ENCODE assay signal across 2 cellular contexts in the genomic region with DNA sequence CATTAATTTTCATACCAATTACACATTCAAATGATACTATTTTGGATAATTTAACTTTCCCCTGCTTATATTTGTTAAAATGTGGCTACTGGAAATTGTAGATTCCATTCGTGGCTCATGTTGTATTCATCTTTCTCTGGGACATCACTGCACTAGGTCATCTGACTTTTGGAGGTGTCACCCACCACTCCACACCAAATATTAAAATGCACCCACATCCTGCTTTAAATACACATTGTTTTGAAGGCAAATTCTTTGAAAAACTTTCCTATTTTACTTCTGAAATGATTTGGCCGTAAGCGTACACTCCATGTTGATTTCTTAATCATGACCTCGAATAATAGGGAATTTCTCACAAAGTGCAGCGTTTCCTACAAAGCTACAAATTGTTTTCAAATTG.
TF ChIP-seq lines count a peak whose summit lies in the region.

No MANE protein-coding gene starts in this region.

TF ChIP-seq in HepG2, 621 proteins besides CTCF, POLR2A, EP300 and RAD21:
- TF ChIP-seq FOXC1 (CRISPR knock-in tag; IDR thresholded peaks at IDR 0.05; ENCODE audit: borderline replicate concordance): no peak
- no peak for TF ChIP-seq GATA4 (IDR thresholded peaks at IDR 0.05; ENCODE audit: borderline replicate concordance, low read depth)
- no peak for TF ChIP-seq PTBP1 (IDR thresholded peaks at IDR 0.05; ENCODE audit: low read depth, low read length, poor library complexity, severe bottlenecking)
- TF ChIP-seq DNMT3B (CRISPR knock-in tag; conservative IDR thresholded peaks at IDR 0.05): no peak
- no peak for TF ChIP-seq ZBTB42 (CRISPR knock-in tag; IDR thresholded peaks at IDR 0.05)
- TF ChIP-seq YEATS2 (CRISPR knock-in tag; IDR thresholded peaks at IDR 0.05; ENCODE audit: borderline replicate concordance): no peak
- TF ChIP-seq ZNF160 (CRISPR knock-in tag; IDR thresholded peaks at IDR 0.05): no peak
- TF ChIP-seq, protein P1, sequence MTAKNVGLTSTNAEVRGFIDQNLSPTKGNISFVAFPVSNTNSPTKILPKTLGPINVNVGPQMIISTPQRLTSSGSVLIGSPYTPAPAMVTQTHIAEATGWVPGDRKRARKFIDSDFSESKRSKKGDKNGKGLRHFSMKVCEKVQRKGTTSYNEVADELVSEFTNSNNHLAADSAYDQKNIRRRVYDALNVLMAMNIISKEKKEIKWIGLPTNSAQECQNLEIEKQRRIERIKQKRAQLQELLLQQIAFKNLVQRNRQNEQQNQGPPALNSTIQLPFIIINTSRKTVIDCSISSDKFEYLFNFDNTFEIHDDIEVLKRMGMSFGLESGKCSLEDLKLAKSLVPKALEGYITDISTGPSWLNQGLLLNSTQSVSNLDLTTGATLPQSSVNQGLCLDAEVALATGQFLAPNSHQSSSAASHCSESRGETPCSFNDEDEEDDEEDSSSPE (CRISPR knock-in tag; IDR thresholded peaks at IDR 0.05): no peak
- no peak for TF ChIP-seq GABPA (IDR thresholded peaks at IDR 0.05; ENCODE audit: low read depth, low read length)
- no peak for TF ChIP-seq GABPA (CRISPR knock-in tag; IDR thresholded peaks at IDR 0.05; ENCODE audit: low read depth)
- TF ChIP-seq, protein P2, sequence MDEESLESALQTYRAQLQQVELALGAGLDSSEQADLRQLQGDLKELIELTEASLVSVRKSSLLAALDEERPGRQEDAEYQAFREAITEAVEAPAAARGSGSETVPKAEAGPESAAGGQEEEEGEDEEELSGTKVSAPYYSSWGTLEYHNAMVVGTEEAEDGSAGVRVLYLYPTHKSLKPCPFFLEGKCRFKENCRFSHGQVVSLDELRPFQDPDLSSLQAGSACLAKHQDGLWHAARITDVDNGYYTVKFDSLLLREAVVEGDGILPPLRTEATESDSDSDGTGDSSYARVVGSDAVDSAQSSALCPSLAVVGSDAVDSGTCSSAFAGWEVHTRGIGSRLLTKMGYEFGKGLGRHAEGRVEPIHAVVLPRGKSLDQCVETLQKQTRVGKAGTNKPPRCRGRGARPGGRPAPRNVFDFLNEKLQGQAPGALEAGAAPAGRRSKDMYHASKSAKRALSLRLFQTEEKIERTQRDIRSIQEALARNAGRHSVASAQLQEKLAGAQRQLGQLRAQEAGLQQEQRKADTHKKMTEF (CRISPR knock-in tag; IDR thresholded peaks at IDR 0.05): no peak
- TF ChIP-seq KDM5B (CRISPR knock-in tag; IDR thresholded peaks at IDR 0.05; ENCODE audit: borderline replicate concordance): no peak

TF ChIP-seq in WTC11, 78 proteins besides CTCF, POLR2A, EP300 and RAD21:
- TF ChIP-seq SOX15 (CRISPR knock-in tag; IDR thresholded peaks at IDR 0.05): no peak
- TF ChIP-seq, protein P3, sequence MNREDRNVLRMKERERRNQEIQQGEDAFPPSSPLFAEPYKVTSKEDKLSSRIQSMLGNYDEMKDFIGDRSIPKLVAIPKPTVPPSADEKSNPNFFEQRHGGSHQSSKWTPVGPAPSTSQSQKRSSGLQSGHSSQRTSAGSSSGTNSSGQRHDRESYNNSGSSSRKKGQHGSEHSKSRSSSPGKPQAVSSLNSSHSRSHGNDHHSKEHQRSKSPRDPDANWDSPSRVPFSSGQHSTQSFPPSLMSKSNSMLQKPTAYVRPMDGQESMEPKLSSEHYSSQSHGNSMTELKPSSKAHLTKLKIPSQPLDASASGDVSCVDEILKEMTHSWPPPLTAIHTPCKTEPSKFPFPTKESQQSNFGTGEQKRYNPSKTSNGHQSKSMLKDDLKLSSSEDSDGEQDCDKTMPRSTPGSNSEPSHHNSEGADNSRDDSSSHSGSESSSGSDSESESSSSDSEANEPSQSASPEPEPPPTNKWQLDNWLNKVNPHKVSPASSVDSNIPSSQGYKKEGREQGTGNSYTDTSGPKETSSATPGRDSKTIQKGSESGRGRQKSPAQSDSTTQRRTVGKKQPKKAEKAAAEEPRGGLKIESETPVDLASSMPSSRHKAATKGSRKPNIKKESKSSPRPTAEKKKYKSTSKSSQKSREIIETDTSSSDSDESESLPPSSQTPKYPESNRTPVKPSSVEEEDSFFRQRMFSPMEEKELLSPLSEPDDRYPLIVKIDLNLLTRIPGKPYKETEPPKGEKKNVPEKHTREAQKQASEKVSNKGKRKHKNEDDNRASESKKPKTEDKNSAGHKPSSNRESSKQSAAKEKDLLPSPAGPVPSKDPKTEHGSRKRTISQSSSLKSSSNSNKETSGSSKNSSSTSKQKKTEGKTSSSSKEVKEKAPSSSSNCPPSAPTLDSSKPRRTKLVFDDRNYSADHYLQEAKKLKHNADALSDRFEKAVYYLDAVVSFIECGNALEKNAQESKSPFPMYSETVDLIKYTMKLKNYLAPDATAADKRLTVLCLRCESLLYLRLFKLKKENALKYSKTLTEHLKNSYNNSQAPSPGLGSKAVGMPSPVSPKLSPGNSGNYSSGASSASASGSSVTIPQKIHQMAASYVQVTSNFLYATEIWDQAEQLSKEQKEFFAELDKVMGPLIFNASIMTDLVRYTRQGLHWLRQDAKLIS (CRISPR knock-in tag; IDR thresholded peaks at IDR 0.05; ENCODE audit: borderline replicate concordance): no peak
- no peak for TF ChIP-seq NR3C1 (CRISPR knock-in tag; conservative IDR thresholded peaks at IDR 0.05; ENCODE audit: low read depth)
- TF ChIP-seq FOXK1 (CRISPR knock-in tag; IDR thresholded peaks at IDR 0.05): no peak
- no peak for TF ChIP-seq RORB (CRISPR knock-in tag; IDR thresholded peaks at IDR 0.05)
- TF ChIP-seq, protein P4, sequence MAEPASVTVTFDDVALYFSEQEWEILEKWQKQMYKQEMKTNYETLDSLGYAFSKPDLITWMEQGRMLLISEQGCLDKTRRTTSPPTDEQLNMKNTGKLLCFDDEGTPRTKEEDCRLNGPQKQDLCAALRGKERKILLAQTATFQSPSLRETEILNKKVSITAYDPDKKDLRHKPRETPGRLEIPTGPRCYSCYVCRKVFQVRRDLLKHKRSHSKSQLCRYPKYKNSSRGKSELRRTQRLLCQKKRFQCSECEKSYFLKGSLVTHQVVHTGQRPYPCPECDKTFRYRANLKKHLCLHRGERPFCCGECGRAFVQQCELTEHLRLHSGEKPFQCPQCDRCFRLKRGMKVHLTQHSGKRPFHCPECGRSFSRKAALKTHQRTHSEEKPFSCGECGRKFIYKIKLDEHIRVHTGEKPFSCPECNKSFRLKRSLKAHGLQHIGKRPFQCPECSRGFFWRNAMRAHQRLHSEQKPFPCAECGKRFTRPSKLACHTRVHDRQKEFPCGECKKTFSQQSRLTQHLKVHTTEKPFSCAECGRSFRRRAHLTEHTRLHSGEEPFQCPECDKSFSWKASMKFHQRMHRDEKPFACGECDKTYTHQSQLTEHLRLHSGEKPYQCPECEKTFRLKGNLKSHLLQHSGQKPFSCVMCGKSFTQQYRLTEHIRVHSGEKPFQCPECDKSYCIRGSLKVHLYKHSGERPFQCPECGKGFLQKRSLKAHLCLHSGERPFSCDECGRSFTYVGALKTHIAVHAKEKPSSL (CRISPR knock-in tag; conservative IDR thresholded peaks at IDR 0.05): no peak
- TF ChIP-seq, protein P5, sequence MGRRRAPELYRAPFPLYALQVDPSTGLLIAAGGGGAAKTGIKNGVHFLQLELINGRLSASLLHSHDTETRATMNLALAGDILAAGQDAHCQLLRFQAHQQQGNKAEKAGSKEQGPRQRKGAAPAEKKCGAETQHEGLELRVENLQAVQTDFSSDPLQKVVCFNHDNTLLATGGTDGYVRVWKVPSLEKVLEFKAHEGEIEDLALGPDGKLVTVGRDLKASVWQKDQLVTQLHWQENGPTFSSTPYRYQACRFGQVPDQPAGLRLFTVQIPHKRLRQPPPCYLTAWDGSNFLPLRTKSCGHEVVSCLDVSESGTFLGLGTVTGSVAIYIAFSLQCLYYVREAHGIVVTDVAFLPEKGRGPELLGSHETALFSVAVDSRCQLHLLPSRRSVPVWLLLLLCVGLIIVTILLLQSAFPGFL (CRISPR knock-in tag; IDR thresholded peaks at IDR 0.05; ENCODE audit: borderline replicate concordance): no peak
- TF ChIP-seq, protein P6, sequence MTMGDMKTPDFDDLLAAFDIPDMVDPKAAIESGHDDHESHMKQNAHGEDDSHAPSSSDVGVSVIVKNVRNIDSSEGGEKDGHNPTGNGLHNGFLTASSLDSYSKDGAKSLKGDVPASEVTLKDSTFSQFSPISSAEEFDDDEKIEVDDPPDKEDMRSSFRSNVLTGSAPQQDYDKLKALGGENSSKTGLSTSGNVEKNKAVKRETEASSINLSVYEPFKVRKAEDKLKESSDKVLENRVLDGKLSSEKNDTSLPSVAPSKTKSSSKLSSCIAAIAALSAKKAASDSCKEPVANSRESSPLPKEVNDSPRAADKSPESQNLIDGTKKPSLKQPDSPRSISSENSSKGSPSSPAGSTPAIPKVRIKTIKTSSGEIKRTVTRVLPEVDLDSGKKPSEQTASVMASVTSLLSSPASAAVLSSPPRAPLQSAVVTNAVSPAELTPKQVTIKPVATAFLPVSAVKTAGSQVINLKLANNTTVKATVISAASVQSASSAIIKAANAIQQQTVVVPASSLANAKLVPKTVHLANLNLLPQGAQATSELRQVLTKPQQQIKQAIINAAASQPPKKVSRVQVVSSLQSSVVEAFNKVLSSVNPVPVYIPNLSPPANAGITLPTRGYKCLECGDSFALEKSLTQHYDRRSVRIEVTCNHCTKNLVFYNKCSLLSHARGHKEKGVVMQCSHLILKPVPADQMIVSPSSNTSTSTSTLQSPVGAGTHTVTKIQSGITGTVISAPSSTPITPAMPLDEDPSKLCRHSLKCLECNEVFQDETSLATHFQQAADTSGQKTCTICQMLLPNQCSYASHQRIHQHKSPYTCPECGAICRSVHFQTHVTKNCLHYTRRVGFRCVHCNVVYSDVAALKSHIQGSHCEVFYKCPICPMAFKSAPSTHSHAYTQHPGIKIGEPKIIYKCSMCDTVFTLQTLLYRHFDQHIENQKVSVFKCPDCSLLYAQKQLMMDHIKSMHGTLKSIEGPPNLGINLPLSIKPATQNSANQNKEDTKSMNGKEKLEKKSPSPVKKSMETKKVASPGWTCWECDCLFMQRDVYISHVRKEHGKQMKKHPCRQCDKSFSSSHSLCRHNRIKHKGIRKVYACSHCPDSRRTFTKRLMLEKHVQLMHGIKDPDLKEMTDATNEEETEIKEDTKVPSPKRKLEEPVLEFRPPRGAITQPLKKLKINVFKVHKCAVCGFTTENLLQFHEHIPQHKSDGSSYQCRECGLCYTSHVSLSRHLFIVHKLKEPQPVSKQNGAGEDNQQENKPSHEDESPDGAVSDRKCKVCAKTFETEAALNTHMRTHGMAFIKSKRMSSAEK (CRISPR knock-in tag; IDR thresholded peaks at IDR 0.05; ENCODE audit: borderline replicate concordance): no peak
- no peak for TF ChIP-seq ETV6 (CRISPR knock-in tag; IDR thresholded peaks at IDR 0.05)
- no peak for TF ChIP-seq ESRRA (CRISPR knock-in tag; IDR thresholded peaks at IDR 0.05; ENCODE audit: borderline replicate concordance)
